ENCODE assay signal across 3 cellular contexts in the genomic region with DNA sequence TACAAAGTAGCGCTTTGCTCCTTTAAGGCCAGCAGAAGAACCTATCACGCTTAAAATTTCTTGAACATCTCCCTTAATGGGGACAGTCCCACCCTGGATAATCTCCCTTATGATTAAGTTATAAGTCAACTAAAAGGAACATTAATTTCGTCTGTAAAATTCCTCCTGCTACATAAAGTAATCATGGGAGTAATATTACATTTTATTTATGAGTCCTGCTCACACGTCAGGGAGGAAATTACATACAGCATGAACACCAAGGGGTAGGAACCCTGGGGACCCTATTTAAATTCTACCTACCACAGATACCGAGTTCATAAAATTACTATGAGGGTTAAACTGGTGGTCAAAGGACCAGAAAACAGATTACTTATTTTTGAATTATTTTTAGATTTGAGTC.
"Had no signal": no experiment of that assay in that cellular context is flagged by ENCODE, and none has a peak within 500 bp of the region (broad histone marks: within the 10 kb centered on the region; RNA-seq: fewer than 3 reads in every experiment).

No MANE protein-coding gene starts in this region.

- DNase-seq: GDM1, GF-D8 had no signal

- ATAC-seq: GM12878 had no signal

- H3K4me3 ChIP-seq: GM12878 had no signal
